18 cellular contexts compared by ENCODE assay signal in genomic region chr15:66655997-66656396, GRCh38. TPM values are rescaled to one million over a fixed set of nuclear protein-coding genes. Genes with fewer than 3 reads are reported as not detected.
DNase-seq lines count a peak whose midpoint lies in the region; ATAC-seq and TF ChIP-seq lines count a peak whose summit lies in the region.
"Had no signal": no experiment of that assay in that cellular context is flagged by ENCODE, and none has a peak within 500 bp of the region (broad histone marks: within the 10 kb centered on the region; RNA-seq: fewer than 3 reads in every experiment).

No MANE protein-coding gene starts in this region.

- no peaks in the 10 kb centered on the region for H3K79me1 ChIP-seq in H9 (ENCODE audit: insufficient read depth, low read depth, low read length, poor library complexity, severe bottlenecking)
- no peaks in the 10 kb centered on the region for H3K79me1 ChIP-seq in mesenchymal stem cell (replicated peaks; ENCODE audit: low read length, poor library complexity, severe bottlenecking)

- H3K4me1 ChIP-seq in BLaER1 treated with 17β-estradiol and CSF1 and Interleukin-3, amounts not matched to agents 10 nM and 100 nM, result peaks cover 10 to 39% (median 25%) of the 10 kb centered on the region in 10 experiments; a peak in 19 of 20 replicates
- H3K4me1 ChIP-seq in H9 (ENCODE audit: insufficient read depth, low read length) (peaks cover 17% of the 10 kb centered on the region), mammary epithelial cell (ENCODE audit: insufficient read depth, low read length) (no peaks in the 10 kb centered on the region), mesenchymal stem cell (ENCODE audit: control insufficient read depth, insufficient read depth, low read depth, low read length) (peaks cover 13% of the 10 kb centered on the region)

- H3K23ac ChIP-seq in H9 (ENCODE audit: insufficient read length, low read depth, low read length) (no peak overlapping the region), mesenchymal stem cell (ENCODE audit: low read length in 2 of 2) (no peak overlapping the region)

- H3K27ac Mint-ChIP-seq in H9, result peak overlapping the region; percentile 37 to 41 (median 41); a peak in 5 of 7 replicates

- no peak overlapping the region for H3T11ph ChIP-seq in H9 (ENCODE audit: low read length)

- no peak for DNase-seq in H9
- DNase-seq in mammary epithelial cell, result peak; percentile 19
- DNase-seq in mesenchymal stem cell, result no peak
- no peak for DNase-seq in NCI-H82 treated with DMSO at 0.1 percent for 48 hours (lab: John Stamatoyannopoulos, UW; ENCODE audit: unreplicated experiment)
- DNase-seq in NCI-H2196 treated with DMSO at 0.1 percent for 48 hours (lab: John Stamatoyannopoulos, UW; ENCODE audit: unreplicated experiment), result no peak
- DNase-seq: activated naive CD4-positive, alpha-beta T cell treated with Interleukin-2 at 50 U/mL for 16 hours; BE2C; DND-41; effector CD8-positive, alpha-beta T cell; NCI-H1417; NCI-H446 treated with DMSO at 0.1 percent for 48 hours; ovary; stimulated activated CD4-positive, alpha-beta T cell treated with anti-CD3 and anti-CD28 coated beads, Interleukin-12 subunit alpha, Interleukin-12 subunit beta, amount 100 ng/mL, for 4 hours; stimulated activated naive CD8-positive, alpha-beta T cell treated with anti-CD3 and anti-CD28 coated beads, Interleukin-15, amount 100 ng/mL, for 72 hours had no signal

- H2BK12ac ChIP-seq in H9 (ENCODE audit: insufficient read length, low read depth, low read length) (no peak overlapping the region), mesenchymal stem cell (ENCODE audit: low read length in 2 of 2) (no peak overlapping the region)

- dilution Hi-C loops in mammary epithelial cell (cut with HindIII; ENCODE audit: low sequenced_read_pairs), result loop anchor here (5.0 kb wide), 2 partner anchors 66 to 104 kb away; no protein-coding TSS in a partner anchor

- H3K4me3 Mint-ChIP-seq in H9, result peak overlapping the region in 1 of 2 experiments; percentile 2; a peak in 1 of 5 replicates

- 0 out of 22 replicates have a peak overlapping the region, but pooled peaks of 1 of the 11 experiments have one; percentile 41 for H3K27ac ChIP-seq in BLaER1 treated with 17β-estradiol and CSF1 and Interleukin-3, amounts not matched to agents 10 nM and 100 nM
- no peak overlapping the region for H3K27ac ChIP-seq in H9 (ENCODE audit: insufficient read length, low read depth, low read length)
- no peak overlapping the region for H3K27ac ChIP-seq in mammary epithelial cell (ENCODE audit: insufficient read depth, low read depth, low read length)
- H3K27ac ChIP-seq in mesenchymal stem cell (ENCODE audit: low read length, poor library complexity, severe bottlenecking), result no peak overlapping the region
- H3K27ac ChIP-seq: ovary had no signal

- H4K20me1 ChIP-seq in BLaER1 treated with 17β-estradiol and CSF1 and Interleukin-3, amounts not matched to agents 10 nM and 100 nM, result no peaks in the 10 kb centered on the region
- H4K20me1 ChIP-seq in H9 (ENCODE audit: control insufficient read depth, insufficient read depth, insufficient read length), result no peaks in the 10 kb centered on the region
- H4K20me1 ChIP-seq in mammary epithelial cell (ENCODE audit: insufficient read depth, low read length), result no peaks in the 10 kb centered on the region

- ATAC-seq in HG02938 (IDR thresholded peaks at IDR 0.05; ENCODE audit: unreplicated experiment) (no peak), GM18502 (IDR thresholded peaks at IDR 0.05; ENCODE audit: poor library complexity, unreplicated experiment) (no peak)
- ATAC-seq: stimulated activated naive CD8-positive, alpha-beta T cell treated with anti-CD3 and anti-CD28 coated beads, Interleukin-15, amount 100 ng/mL, for 72 hours had no signal

- H2AK5ac ChIP-seq in H9 (ENCODE audit: insufficient read length, low read length) (no peak overlapping the region), mesenchymal stem cell (ENCODE audit: low read length, severe bottlenecking) (no peak overlapping the region)

- H2BK120ac ChIP-seq in H9 (ENCODE audit: low read depth, low read length, poor library complexity, severe bottlenecking) (no peak overlapping the region), mesenchymal stem cell (ENCODE audit: low read depth, low read length) (peak overlapping the region; percentile 57)

- H3K9ac ChIP-seq in BLaER1 treated with 17β-estradiol and CSF1 and Interleukin-3, amounts not matched to agents 10 nM and 100 nM, result no peak overlapping the region
- no peak overlapping the region for H3K9ac ChIP-seq in H9 (ENCODE audit: extremely low read depth, insufficient read length, low read length)
- no peak overlapping the region for H3K9ac ChIP-seq in mammary epithelial cell (ENCODE audit: insufficient read depth, low read length)
- no peak overlapping the region for H3K9ac ChIP-seq in mesenchymal stem cell (ENCODE audit: low read length)

- H3K4ac ChIP-seq in H9 (ENCODE audit: low read depth, low read length), result no peak overlapping the region; the same call in 1 of the 2 replicates
- H3K4ac ChIP-seq in mesenchymal stem cell (ENCODE audit: low read depth in 1 of 2, low read length in 2 of 2), result no peak overlapping the region

- H2BK20ac ChIP-seq in H9 (ENCODE audit: low read depth, low read length, poor library complexity, severe bottlenecking), result no peak overlapping the region

- no TSS peak for BruUV-seq in mammary epithelial cell (replicated peaks; lab: Mats Ljungman, UMichigan)

- H2BK5ac ChIP-seq in H9 (ENCODE audit: insufficient read length, low read length), result no peak overlapping the region
- H2BK5ac ChIP-seq in mesenchymal stem cell (ENCODE audit: low read depth, low read length, poor library complexity, severe bottlenecking), result no peak overlapping the region

- no peaks in the 10 kb centered on the region for H3K9me3 ChIP-seq in BLaER1 treated with 17β-estradiol and CSF1 and Interleukin-3, amounts not matched to agents 10 nM and 100 nM (replicated peaks in 1 of 11)
- H3K9me3 ChIP-seq in H9 (ENCODE audit: control insufficient read depth, low read depth, low read length), result no peaks in the 10 kb centered on the region
- no peaks in the 10 kb centered on the region for H3K9me3 ChIP-seq in mammary epithelial cell (replicated peaks; ENCODE audit: insufficient read depth, low read length)
- H3K9me3 ChIP-seq in mesenchymal stem cell (ENCODE audit: control insufficient read depth, low read length), result no peaks in the 10 kb centered on the region
- H3K9me3 ChIP-seq: BE2C, ovary had no signal

- H4K91ac ChIP-seq in H9 (ENCODE audit: insufficient read length, low read depth, low read length) (peak overlapping the region; percentile 46), mesenchymal stem cell (ENCODE audit: low read length) (peak overlapping the region; percentile 71)

- in situ Hi-C loops in mammary epithelial cell (cut with MboI; ENCODE audit: low sequenced_read_pairs in 2 of 2), result no loop called here

- H3K14ac ChIP-seq in H9 (ENCODE audit: insufficient read depth, low read length), result no peak overlapping the region
- no peak overlapping the region for H3K14ac ChIP-seq in mesenchymal stem cell (ENCODE audit: low read length in 2 of 2)

- H2BK15ac ChIP-seq in H9 (ENCODE audit: low read depth, low read length) (no peak overlapping the region), mesenchymal stem cell (ENCODE audit: low read depth, poor library complexity, severe bottlenecking) (peak overlapping the region; percentile 38)

- 0 out of 2 replicates have a peak, but pooled peaks cover 2% of the 10 kb centered on the region for H3K79me2 ChIP-seq in H9 (ENCODE audit: insufficient read depth, low read length)
- H3K79me2 ChIP-seq in mammary epithelial cell (ENCODE audit: insufficient read depth, low read length), result no peaks in the 10 kb centered on the region

- H3K27me3 ChIP-seq in BLaER1 treated with 17β-estradiol and CSF1 and Interleukin-3, amounts not matched to agents 10 nM and 100 nM, result peaks cover 22 to 40% (median 35%) of the 10 kb centered on the region in 11 experiments
- H3K27me3 ChIP-seq in H9 (ENCODE audit: insufficient read depth, low read length), result no peaks in the 10 kb centered on the region
- H3K27me3 ChIP-seq in mammary epithelial cell (ENCODE audit: insufficient read depth, low read length), result peaks cover 2% of the 10 kb centered on the region
- H3K27me3 ChIP-seq in mesenchymal stem cell (ENCODE audit: control insufficient read depth in 1 of 2, insufficient read depth in 1 of 2, low read length in 2 of 2), result peaks cover 0 to 3% of the 10 kb centered on the region in 2 experiments
- H3K27me3 ChIP-seq: BE2C, ovary had no signal

- peak overlapping the region in 10 of 11 experiments; percentile 69 to 86 (median 77); a peak in 20 of 22 replicates for H3K4me2 ChIP-seq in BLaER1 treated with 17β-estradiol and CSF1 and Interleukin-3, amounts not matched to agents 10 nM and 100 nM
- H3K4me2 ChIP-seq in H9 (ENCODE audit: insufficient read depth, insufficient read length, low read length) (no peak overlapping the region), mammary epithelial cell (ENCODE audit: insufficient read depth, low read depth, low read length) (no peak overlapping the region), mesenchymal stem cell (ENCODE audit: low read length, poor library complexity, severe bottlenecking) (no peak overlapping the region)

- H3K4me1 Mint-ChIP-seq in H9, result peaks cover 28 to 44% of the 10 kb centered on the region in 2 experiments

- TF ChIP-seq CTCF in H9 (conservative IDR thresholded peaks at IDR 0.05) (no peak), mammary epithelial cell (conservative IDR thresholded peaks at IDR 0.05 in 1 of 2, IDR thresholded peaks at IDR 0.05 in 1 of 2; ENCODE audit: extremely low read depth in 1 of 2, insufficient read depth in 1 of 2, low read depth in 1 of 2, low read length in 2 of 2) (no peak)

- peaks cover 4% of the 10 kb centered on the region for H3K27me3 Mint-ChIP-seq in H9 (ENCODE audit: low read depth)

- no CpG with 5 or more reads among the region's 2 CpGs for WGBS in H9 (ENCODE audit: extremely low coverage, insufficient read length, low lambda C conversion rate)
- 100% methylated on average over 1 of the region's 2 CpGs for WGBS in mammary epithelial cell (ENCODE audit: low coverage, missing lambda C conversion rate)
- 100% methylated on average over 2 of the region's 2 CpGs for WGBS in mesenchymal stem cell

- H2AFZ ChIP-seq in H9 (ENCODE audit: low read length), result no peak overlapping the region
- H2AFZ ChIP-seq in mammary epithelial cell (ENCODE audit: low read depth, low read length), result no peak overlapping the region
- no peak overlapping the region for H2AFZ ChIP-seq in mesenchymal stem cell (ENCODE audit: low read depth, low read length)

- no peaks in the 10 kb centered on the region; a peak in 1 of 5 replicates for H3K9me3 Mint-ChIP-seq in H9
- H3K9me3 Mint-ChIP-seq: IgD-negative memory B cell; stimulated activated naive CD8-positive, alpha-beta T cell treated with anti-CD3 and anti-CD28 coated beads, Interleukin-15, amount 100 ng/mL, for 72 hours had no signal

- H4K5ac ChIP-seq in H9 (ENCODE audit: insufficient read length, low read depth, low read length), result no peak overlapping the region

- H4K8ac ChIP-seq in H9 (replicated peaks; ENCODE audit: insufficient read length, low read depth, low read length), result no peak overlapping the region
- peak overlapping the region; percentile 72 for H4K8ac ChIP-seq in mesenchymal stem cell (ENCODE audit: low read length)

- H3K56ac ChIP-seq in H9 (ENCODE audit: insufficient read length, low read depth, low read length), result no peak overlapping the region

- H3K18ac ChIP-seq in H9 (ENCODE audit: insufficient read length, low read depth, low read length) (peak overlapping the region; percentile 16), mesenchymal stem cell (ENCODE audit: low read depth in 1 of 2, low read length in 2 of 2) (no peak overlapping the region)

- H3K23me2 ChIP-seq in H9 (ENCODE audit: insufficient read length, low read depth, low read length, poor library complexity, severe bottlenecking), result peaks cover 4% of the 10 kb centered on the region

- no peaks in the 10 kb centered on the region for H3K36me3 ChIP-seq in BLaER1 treated with 17β-estradiol and CSF1 and Interleukin-3, amounts not matched to agents 10 nM and 100 nM
- H3K36me3 ChIP-seq in mammary epithelial cell (ENCODE audit: insufficient read depth, low read length) (no peaks in the 10 kb centered on the region), mesenchymal stem cell (ENCODE audit: control insufficient read depth in 1 of 2, insufficient read depth in 2 of 2, low read depth in 1 of 2, low read length in 2 of 2) (peaks cover 0 to 3% of the 10 kb centered on the region in 2 experiments)
- H3K36me3 ChIP-seq: ovary had no signal

- intact Hi-C loops in mammary epithelial cell (cut with micrococcal nuclease), result no loop called here

- no peak overlapping the region for H3K4me3 ChIP-seq in BLaER1 treated with 17β-estradiol and CSF1 and Interleukin-3, amounts not matched to agents 10 nM and 100 nM
- no peak overlapping the region for H3K4me3 ChIP-seq in mammary epithelial cell (replicated peaks in 1 of 3; ENCODE audit: insufficient read depth in 1 of 3, low read depth in 2 of 3, low read length in 3 of 3)
- H3K4me3 ChIP-seq in mesenchymal stem cell (ENCODE audit: insufficient read depth in 1 of 2, low read depth in 1 of 2, low read length in 2 of 2), result no peak overlapping the region
- H3K4me3 ChIP-seq: ovary had no signal

- CTCF ChIA-PET in mammary epithelial cell (lab: Charles Lee; ENCODE audit: low non-redundant PET), result no interaction called here

- H3K36me3 Mint-ChIP-seq in H9 (ENCODE audit: insufficient read depth in 1 of 3, low read depth in 3 of 3), result no peaks in the 10 kb centered on the region
- H3K36me3 Mint-ChIP-seq: IgD-negative memory B cell had no signal

RNA-seq across cellular contexts. Expression of gene SMAD6, which starts 46.0 kb away (rescaled TPM):
- total RNA-seq in H9 (2021) (6.0 and 6.8 TPM in 2 replicates), mammary epithelial cell (under 1 TPM; 0.09 to 0.83 TPM)
- polyA plus RNA-seq in mammary epithelial cell, result 0.11 TPM
- 2.7 TPM for polyA minus RNA-seq in mammary epithelial cell
- 5.5 TPM for polyA plus RNA-seq in mesenchymal stem cell (2013, experiment 1 of 2)
- polyA plus RNA-seq in mesenchymal stem cell (2013, experiment 2 of 2), result 5.6 TPM
- polyA plus RNA-seq: IgD-negative memory B cell had no signal

Comparison
In these comparisons a context has a peak if more than half of its experiments do, and no peak if none do; other contexts are left out.
1. H3K4me2 ChIP-seq: peak in BLaER1 treated with 17β-estradiol and CSF1 and Interleukin-3, amounts not matched to agents 10 nM and 100 nM (10 of 11); none in H9 (single experiment), mammary epithelial cell (single experiment) and mesenchymal stem cell (single experiment).